ENCODE assay signal across 1 cellular context in the genomic region with DNA sequence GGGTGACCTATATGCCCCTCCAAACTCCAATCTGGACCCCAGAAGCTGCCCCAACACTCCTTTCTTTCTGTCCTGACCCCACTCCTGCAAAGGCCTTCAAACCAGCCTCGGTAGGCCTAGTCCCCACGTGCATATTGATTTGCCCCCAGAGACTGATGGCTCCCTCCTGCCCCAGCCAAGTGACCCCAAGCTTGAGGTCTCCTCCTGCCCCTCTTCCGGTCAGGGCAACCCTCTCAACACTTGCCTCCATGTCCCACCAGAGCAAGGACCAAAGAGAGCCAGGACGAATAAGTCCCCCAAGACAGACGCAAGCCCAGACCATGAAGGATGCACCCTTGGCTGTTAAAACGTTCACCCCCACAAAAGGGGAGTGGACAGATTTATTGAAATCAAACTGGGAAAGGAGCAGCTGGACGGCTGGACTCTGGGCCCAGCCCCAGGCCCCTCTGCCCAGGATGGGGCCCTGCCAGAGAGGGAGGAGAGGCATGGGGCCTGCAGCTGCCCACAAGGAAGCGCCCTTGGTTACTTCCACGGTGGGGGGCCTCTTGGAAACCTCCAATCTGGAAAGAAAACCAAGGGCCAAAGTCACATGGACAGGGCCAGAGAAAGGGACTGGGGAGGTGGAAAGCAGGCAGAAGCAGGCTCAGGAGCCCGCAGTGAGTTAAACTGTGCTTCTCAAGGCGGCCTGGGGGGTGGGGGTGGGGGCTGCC.
TF ChIP-seq lines count a peak whose summit lies in the region.

No MANE protein-coding gene starts in this region.

TF ChIP-seq in HepG2, 621 proteins besides CTCF, POLR2A, EP300 and RAD21:
- TF ChIP-seq NONO (IDR thresholded peaks at IDR 0.05), result no peak
- TF ChIP-seq NONO (CRISPR knock-in tag; conservative IDR thresholded peaks at IDR 0.05), result 0 out of 2 replicates have a peak, but pooled peaks have one; percentile 22
- TF ChIP-seq, protein P1, sequence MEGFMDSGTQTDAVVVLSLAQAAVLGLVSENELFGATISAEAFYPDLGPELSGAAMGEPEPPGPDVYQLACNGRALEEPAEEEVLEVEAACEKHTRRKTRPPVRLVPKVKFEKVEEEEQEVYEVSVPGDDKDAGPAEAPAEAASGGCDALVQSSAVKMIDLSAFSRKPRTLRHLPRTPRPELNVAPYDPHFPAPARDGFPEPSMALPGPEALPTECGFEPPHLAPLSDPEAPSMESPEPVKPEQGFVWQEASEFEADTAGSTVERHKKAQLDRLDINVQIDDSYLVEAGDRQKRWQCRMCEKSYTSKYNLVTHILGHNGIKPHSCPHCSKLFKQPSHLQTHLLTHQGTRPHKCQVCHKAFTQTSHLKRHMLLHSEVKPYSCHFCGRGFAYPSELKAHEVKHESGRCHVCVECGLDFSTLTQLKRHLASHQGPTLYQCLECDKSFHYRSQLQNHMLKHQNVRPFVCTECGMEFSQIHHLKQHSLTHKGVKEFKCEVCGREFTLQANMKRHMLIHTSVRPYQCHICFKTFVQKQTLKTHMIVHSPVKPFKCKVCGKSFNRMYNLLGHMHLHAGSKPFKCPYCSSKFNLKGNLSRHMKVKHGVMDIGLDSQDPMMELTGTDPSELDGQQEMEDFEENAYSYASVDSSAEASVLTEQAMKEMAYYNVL (CRISPR knock-in tag; IDR thresholded peaks at IDR 0.05; ENCODE audit: borderline replicate concordance), result peak; percentile 8; the same call in 1 of the 2 replicates
- peak; percentile 1 for TF ChIP-seq RBM22 (optimal IDR thresholded peaks at IDR 0.05; ENCODE audit: low read length)
- TF ChIP-seq ZBTB20 (CRISPR knock-in tag; IDR thresholded peaks at IDR 0.05; ENCODE audit: borderline replicate concordance, low read depth), result no peak
- no peak for TF ChIP-seq ZNF230 (CRISPR knock-in tag; IDR thresholded peaks at IDR 0.05)
- TF ChIP-seq POLR2G (IDR thresholded peaks at IDR 0.05; ENCODE audit: low read depth, low read length), result 0 out of 2 replicates have a peak, but pooled peaks have one; percentile 17
- peak; percentile 0 for TF ChIP-seq ZNF883 (CRISPR knock-in tag; IDR thresholded peaks at IDR 0.05; ENCODE audit: not compliant biosample characterization)
- TF ChIP-seq ZNF615 (CRISPR knock-in tag; IDR thresholded peaks at IDR 0.05; ENCODE audit: borderline replicate concordance), result no peak
- no peak for TF ChIP-seq TBP (CRISPR knock-in tag; IDR thresholded peaks at IDR 0.05)
- no peak for TF ChIP-seq KDM3A (CRISPR knock-in tag; IDR thresholded peaks at IDR 0.05; ENCODE audit: low read depth)
- TF ChIP-seq, protein P2, sequence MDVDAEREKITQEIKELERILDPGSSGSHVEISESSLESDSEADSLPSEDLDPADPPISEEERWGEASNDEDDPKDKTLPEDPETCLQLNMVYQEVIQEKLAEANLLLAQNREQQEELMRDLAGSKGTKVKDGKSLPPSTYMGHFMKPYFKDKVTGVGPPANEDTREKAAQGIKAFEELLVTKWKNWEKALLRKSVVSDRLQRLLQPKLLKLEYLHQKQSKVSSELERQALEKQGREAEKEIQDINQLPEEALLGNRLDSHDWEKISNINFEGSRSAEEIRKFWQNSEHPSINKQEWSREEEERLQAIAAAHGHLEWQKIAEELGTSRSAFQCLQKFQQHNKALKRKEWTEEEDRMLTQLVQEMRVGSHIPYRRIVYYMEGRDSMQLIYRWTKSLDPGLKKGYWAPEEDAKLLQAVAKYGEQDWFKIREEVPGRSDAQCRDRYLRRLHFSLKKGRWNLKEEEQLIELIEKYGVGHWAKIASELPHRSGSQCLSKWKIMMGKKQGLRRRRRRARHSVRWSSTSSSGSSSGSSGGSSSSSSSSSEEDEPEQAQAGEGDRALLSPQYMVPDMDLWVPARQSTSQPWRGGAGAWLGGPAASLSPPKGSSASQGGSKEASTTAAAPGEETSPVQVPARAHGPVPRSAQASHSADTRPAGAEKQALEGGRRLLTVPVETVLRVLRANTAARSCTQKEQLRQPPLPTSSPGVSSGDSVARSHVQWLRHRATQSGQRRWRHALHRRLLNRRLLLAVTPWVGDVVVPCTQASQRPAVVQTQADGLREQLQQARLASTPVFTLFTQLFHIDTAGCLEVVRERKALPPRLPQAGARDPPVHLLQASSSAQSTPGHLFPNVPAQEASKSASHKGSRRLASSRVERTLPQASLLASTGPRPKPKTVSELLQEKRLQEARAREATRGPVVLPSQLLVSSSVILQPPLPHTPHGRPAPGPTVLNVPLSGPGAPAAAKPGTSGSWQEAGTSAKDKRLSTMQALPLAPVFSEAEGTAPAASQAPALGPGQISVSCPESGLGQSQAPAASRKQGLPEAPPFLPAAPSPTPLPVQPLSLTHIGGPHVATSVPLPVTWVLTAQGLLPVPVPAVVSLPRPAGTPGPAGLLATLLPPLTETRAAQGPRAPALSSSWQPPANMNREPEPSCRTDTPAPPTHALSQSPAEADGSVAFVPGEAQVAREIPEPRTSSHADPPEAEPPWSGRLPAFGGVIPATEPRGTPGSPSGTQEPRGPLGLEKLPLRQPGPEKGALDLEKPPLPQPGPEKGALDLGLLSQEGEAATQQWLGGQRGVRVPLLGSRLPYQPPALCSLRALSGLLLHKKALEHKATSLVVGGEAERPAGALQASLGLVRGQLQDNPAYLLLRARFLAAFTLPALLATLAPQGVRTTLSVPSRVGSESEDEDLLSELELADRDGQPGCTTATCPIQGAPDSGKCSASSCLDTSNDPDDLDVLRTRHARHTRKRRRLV (CRISPR knock-in tag; IDR thresholded peaks at IDR 0.05), result no peak
- TF ChIP-seq, protein P3, sequence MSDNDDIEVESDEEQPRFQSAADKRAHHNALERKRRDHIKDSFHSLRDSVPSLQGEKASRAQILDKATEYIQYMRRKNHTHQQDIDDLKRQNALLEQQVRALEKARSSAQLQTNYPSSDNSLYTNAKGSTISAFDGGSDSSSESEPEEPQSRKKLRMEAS (IDR thresholded peaks at IDR 0.05), result peak; percentile 58; the same call in 1 of the 2 replicates
- no peak for TF ChIP-seq ZNF652 (CRISPR knock-in tag; IDR thresholded peaks at IDR 0.05; ENCODE audit: borderline replicate concordance, low read depth)
- TF ChIP-seq, protein P4, sequence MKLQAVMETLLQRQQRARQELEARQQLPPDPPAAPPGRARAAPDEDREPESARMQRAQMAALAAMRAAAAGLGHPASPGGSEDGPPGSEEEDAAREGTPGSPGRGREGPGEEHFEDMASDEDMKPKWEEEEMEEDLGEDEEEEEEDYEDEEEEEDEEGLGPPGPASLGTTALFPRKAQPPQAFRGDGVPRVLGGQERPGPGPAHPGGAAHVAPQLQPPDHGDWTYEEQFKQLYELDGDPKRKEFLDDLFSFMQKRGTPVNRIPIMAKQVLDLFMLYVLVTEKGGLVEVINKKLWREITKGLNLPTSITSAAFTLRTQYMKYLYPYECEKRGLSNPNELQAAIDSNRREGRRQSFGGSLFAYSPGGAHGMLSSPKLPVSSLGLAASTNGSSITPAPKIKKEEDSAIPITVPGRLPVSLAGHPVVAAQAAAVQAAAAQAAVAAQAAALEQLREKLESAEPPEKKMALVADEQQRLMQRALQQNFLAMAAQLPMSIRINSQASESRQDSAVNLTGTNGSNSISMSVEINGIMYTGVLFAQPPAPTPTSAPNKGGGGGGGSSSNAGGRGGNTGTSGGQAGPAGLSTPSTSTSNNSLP (IDR thresholded peaks at IDR 0.05; ENCODE audit: low read depth, low read length), result no peak
- peak; percentile 42; the same call in 1 of the 2 replicates for TF ChIP-seq ZFX (CRISPR knock-in tag; IDR thresholded peaks at IDR 0.05; ENCODE audit: low read depth)
- TF ChIP-seq, protein P5, sequence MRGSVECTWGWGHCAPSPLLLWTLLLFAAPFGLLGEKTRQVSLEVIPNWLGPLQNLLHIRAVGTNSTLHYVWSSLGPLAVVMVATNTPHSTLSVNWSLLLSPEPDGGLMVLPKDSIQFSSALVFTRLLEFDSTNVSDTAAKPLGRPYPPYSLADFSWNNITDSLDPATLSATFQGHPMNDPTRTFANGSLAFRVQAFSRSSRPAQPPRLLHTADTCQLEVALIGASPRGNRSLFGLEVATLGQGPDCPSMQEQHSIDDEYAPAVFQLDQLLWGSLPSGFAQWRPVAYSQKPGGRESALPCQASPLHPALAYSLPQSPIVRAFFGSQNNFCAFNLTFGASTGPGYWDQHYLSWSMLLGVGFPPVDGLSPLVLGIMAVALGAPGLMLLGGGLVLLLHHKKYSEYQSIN (CRISPR knock-in tag; IDR thresholded peaks at IDR 0.05; ENCODE audit: borderline replicate concordance), result no peak
- peak; percentile 6; the same call in 1 of the 2 replicates for TF ChIP-seq NR2F6 (IDR thresholded peaks at IDR 0.05)
- no peak for TF ChIP-seq NR2F6 (CRISPR knock-in tag; IDR thresholded peaks at IDR 0.05)
- TF ChIP-seq SOX5 (CRISPR knock-in tag; IDR thresholded peaks at IDR 0.05; ENCODE audit: borderline replicate concordance), result no peak
- no peak for TF ChIP-seq ZBTB3 (CRISPR knock-in tag; IDR thresholded peaks at IDR 0.05; ENCODE audit: borderline replicate concordance, low read depth)
- TF ChIP-seq MEF2D (CRISPR knock-in tag; IDR thresholded peaks at IDR 0.05), result 0 out of 2 replicates have a peak, but pooled peaks have one; percentile 15
- TF ChIP-seq ZFP90 (CRISPR knock-in tag; IDR thresholded peaks at IDR 0.05; ENCODE audit: borderline replicate concordance), result no peak
- peak; percentile 38; the same call in 1 of the 2 replicates for TF ChIP-seq RBFOX2 (IDR thresholded peaks at IDR 0.05; ENCODE audit: low read depth, low read length)
- TF ChIP-seq ZNF607 (CRISPR knock-in tag; IDR thresholded peaks at IDR 0.05; ENCODE audit: borderline replicate concordance), result peak; percentile 31; the same call in 1 of the 2 replicates
- TF ChIP-seq BHLHE40 (IDR thresholded peaks at IDR 0.05; ENCODE audit: low read length), result no peak
- peak; percentile 20 for TF ChIP-seq POLR2AphosphoS5 (IDR thresholded peaks at IDR 0.05; ENCODE audit: low read depth, low read length)
- TF ChIP-seq ZNF777 (CRISPR knock-in tag; IDR thresholded peaks at IDR 0.05), result no peak
- no peak for TF ChIP-seq ZNF24 (IDR thresholded peaks at IDR 0.05)
- TF ChIP-seq, protein P6, sequence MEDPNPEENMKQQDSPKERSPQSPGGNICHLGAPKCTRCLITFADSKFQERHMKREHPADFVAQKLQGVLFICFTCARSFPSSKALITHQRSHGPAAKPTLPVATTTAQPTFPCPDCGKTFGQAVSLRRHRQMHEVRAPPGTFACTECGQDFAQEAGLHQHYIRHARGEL (CRISPR knock-in tag; IDR thresholded peaks at IDR 0.05), result 0 out of 2 replicates have a peak, but pooled peaks have one; percentile 51
- TF ChIP-seq ZC3H4 (CRISPR knock-in tag; IDR thresholded peaks at IDR 0.05; ENCODE audit: borderline replicate concordance), result no peak
- no peak for TF ChIP-seq ZNF333 (CRISPR knock-in tag; IDR thresholded peaks at IDR 0.05; ENCODE audit: borderline replicate concordance)
- TF ChIP-seq ZNF775 (CRISPR knock-in tag; IDR thresholded peaks at IDR 0.05; ENCODE audit: borderline replicate concordance), result no peak
- TF ChIP-seq ZC3H13 (CRISPR knock-in tag; IDR thresholded peaks at IDR 0.05), result peak; percentile 88
- TF ChIP-seq ZNF484 (CRISPR knock-in tag; IDR thresholded peaks at IDR 0.05; ENCODE audit: borderline replicate concordance, low read depth), result no peak
- TF ChIP-seq NFYC (CRISPR knock-in tag; IDR thresholded peaks at IDR 0.05), result no peak
- TF ChIP-seq, protein P7, sequence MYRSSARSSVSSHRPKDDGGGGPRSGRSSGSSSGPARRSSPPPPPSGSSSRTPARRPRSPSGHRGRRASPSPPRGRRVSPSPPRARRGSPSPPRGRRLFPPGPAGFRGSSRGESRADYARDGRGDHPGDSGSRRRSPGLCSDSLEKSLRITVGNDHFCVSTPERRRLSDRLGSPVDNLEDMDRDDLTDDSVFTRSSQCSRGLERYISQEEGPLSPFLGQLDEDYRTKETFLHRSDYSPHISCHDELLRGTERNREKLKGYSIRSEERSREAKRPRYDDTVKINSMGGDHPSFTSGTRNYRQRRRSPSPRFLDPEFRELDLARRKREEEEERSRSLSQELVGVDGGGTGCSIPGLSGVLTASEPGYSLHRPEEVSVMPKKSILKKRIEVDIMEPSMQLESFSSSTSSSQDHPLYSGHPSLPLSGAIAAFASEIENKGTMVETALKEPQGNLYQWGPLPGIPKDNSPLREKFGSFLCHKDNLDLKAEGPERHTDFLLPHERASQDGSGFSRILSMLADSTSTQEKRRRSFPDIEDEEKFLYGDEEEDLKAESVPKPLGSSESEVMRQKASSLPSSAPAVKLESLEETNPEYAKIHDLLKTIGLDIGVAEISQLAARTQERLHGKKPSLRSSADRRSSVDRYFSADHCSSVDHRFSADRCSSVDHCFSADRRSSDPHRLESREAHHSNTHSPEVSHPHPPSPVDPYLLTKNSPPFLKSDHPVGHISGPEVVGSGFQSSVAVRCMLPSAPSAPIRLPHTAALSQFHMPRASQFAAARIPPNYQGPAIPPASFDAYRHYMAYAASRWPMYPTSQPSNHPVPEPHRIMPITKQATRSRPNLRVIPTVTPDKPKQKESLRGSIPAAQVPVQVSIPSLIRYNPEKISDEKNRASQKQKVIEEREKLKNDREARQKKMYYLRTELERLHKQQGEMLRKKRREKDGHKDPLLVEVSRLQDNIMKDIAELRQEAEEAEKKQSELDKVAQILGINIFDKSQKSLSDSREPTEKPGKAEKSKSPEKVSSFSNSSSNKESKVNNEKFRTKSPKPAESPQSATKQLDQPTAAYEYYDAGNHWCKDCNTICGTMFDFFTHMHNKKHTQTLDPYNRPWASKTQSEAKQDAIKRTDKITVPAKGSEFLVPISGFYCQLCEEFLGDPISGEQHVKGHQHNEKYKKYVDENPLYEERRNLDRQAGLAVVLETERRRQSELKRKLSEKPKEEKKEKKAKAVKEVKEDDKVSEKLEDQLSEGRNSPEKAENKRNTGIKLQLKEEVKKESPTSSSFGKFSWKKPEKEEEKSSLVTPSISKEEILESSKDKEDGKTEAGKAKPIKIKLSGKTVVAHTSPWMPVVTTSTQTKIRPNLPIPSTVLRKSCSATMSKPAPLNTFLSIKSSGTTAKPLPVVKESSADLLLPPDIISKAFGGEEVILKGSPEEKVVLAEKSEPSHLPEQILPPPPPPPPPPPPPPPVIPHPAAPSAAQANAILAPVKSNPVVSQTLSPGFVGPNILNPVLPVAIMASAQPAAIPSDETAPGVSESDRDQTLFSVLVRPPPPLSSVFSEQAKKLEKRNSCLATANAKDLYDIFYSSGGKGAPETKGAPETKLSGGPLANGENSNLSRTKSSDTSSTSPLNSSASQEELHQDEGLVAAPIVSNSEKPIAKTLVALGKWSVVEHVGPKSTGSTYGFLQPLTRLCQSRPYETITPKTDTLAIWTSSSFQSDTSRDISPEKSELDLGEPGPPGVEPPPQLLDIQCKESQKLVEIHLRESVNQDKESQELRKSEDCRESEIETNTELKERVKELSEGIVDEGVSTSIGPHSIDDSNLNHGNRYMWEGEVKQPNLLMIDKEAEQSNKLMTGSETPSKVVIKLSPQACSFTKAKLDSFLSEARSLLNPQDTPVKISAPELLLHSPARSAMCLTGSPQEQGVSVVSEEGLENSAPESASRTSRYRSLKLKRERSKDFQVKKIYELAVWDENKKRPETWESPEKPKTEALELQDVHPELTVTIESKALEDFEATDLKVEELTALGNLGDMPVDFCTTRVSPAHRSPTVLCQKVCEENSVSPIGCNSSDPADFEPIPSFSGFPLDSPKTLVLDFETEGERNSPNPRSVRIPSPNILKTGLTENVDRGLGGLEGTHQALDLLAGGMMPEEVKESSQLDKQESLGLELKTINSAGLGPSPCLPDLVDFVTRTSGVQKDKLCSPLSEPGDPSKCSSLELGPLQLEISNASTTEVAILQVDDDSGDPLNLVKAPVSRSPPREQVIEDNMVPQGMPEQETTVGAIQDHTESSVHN (CRISPR knock-in tag; IDR thresholded peaks at IDR 0.05), result no peak
- TF ChIP-seq ZNF577 (CRISPR knock-in tag; IDR thresholded peaks at IDR 0.05; ENCODE audit: borderline replicate concordance, low read depth), result no peak
